In the genomic region with DNA sequence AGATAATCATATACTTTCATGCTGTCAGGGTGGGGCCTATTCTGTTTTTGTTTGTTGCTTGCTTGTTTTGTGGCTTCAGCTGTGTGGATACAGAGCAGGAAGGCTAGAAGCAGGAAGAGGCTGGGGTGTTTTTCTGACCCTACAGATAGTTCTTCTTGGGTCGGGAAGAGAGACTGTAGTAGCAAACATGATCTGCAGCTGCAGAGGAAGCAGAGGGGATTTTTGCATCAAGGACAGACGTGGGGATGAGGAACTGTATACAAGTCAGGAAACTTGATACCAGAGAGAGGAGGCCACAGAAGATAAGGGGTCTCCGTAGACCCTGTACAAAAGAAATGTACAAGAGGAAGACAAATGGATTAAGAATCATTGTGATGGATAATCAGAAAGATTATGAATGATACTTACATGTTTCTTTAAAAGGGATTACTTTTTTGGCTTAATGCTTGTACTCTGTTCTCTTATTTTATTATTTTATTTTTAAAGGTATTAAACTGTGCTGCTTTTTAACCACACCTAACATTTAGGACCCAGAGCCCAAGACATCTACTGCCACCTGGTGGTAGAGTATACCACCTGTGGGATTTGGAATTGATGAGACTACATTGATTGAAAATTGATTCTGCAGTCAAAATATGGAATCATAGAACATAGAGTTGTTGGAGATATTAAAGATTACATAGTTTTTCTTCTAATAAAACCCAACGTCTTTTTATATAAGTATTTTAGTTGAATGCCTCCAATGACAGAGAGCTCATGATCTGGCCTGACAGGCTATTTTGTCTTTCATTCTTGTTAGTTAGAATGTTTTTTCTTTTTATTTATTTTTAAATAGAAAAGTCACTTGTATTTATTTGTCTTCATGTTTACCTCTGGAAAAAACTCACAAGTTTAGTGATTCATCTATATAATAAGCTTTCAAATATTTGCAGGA, we compare ENCODE assay signal across 8 cellular contexts. TPM values are rescaled to one million over a fixed set of nuclear protein-coding genes. Genes with fewer than 3 reads are reported as not detected.
DNase-seq lines count a peak whose midpoint lies in the region; ATAC-seq and TF ChIP-seq lines count a peak whose summit lies in the region.

No MANE protein-coding gene starts in this region.

- ATAC-seq in left lobe of liver, result peak; percentile 87
- ATAC-seq in HG03432 (IDR thresholded peaks at IDR 0.05; ENCODE audit: unreplicated experiment), result no peak
- ATAC-seq in GM19467 (IDR thresholded peaks at IDR 0.05; ENCODE audit: unreplicated experiment), result no peak

- DNase-seq in Ammon's horn (ENCODE audit: low spot score) (peak; percentile 41), NCI-H2171 (lab: John Stamatoyannopoulos, UW) (peak; percentile 44), brain microvascular endothelial cell (peak; percentile 14), left lobe of liver (ENCODE audit: low spot score) (no peak)
- no peak for DNase-seq in stimulated activated naive CD4-positive, alpha-beta T cell treated with Interleukin-2 at 50 U/mL for 16 hours (lab: John Stamatoyannopoulos, UW)

- in situ Hi-C loops in brain microvascular endothelial cell (cut with HindIII; ENCODE audit: low pct_ligation_motif_present, low sequenced_read_pairs), result no loop called here

- TF ChIP-seq CTCF in GM12875 (IDR thresholded peaks at IDR 0.05; ENCODE audit: borderline replicate concordance, insufficient read depth, low read depth, low read length) (peak; percentile 55; the same call in 1 of the 2 replicates), brain microvascular endothelial cell (IDR thresholded peaks at IDR 0.05; ENCODE audit: low read depth, low read length, missing control alignments) (peak; percentile 74)

- no peaks in the 10 kb centered on the region for H3K36me3 ChIP-seq in brain microvascular endothelial cell (replicated peaks)

- H3K4me3 ChIP-seq in GM12875 (ENCODE audit: low read depth, low read length), result no peak overlapping the region
- H3K4me3 ChIP-seq in brain microvascular endothelial cell (ENCODE audit: low read depth, low read length), result no peak overlapping the region

- no peak overlapping the region for H3K27ac ChIP-seq in brain microvascular endothelial cell

- H3K27me3 ChIP-seq in brain microvascular endothelial cell (replicated peaks), result no peaks in the 10 kb centered on the region

RNA-seq across cellular contexts. Expression of gene KALRN, which starts 46.1 kb away (rescaled TPM):
- 14.0 TPM for total RNA-seq in left lobe of liver

Comparison
In these comparisons a context has a peak if more than half of its experiments do, and no peak if none do; other contexts are left out.
1. DNase-seq: peak in Ammon's horn (single experiment), NCI-H2171 (single experiment) and brain microvascular endothelial cell (single experiment); none in left lobe of liver (single experiment) and stimulated activated naive CD4-positive, alpha-beta T cell treated with Interleukin-2 at 50 U/mL for 16 hours (single experiment).